In the genomic region with DNA sequence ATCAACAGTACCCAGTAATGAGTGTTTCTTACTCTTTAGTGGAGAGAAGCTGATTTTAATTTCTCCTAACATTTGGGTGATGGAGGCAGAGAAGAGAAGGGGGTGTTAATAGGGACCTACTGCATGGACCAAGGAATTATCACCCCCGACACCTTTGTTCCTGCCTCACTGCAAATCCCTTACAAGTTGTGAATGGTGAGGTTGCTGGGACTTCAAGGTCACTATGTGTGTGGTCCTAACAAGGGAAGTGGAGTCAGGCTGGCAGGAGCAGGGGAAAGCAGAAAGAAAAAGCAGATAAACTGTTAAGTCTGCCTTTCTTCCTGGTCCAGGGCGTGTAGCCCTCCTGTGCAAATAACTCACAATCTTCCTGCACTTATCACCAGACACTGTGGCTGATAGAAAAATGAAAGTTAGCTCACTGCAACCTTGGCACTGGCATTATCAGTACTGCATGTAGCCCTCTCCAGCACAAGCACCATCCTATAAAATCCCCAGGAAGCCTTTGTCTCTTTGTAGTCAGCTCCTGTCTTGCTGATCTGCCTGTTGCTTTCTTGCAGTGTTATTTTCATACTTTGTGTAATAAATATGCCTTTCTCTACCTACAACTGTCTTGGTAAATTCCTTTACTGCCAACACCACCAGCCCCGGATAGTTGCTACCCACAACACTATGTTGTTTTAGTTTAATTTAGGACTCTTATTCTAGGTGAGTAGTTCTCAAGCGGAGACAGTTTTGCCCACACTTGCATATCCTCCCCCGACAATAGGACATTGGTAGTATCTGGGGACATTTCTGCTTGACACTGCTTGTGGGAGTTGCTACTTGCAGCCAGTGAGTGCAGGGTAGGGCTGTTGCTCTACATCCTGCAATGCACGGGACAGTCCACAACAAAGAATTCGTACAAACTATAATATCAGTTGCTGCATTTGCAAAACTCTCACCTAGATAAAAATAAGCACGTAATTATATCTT, we compare ENCODE assay signal across 11 cellular contexts.
DNase-seq lines count a peak whose midpoint lies in the region; ATAC-seq and TF ChIP-seq lines count a peak whose summit lies in the region.
"Had no signal": no experiment of that assay in that cellular context is flagged by ENCODE, and none has a peak within 500 bp of the region (broad histone marks: within the 10 kb centered on the region; RNA-seq: fewer than 3 reads in every experiment).

No MANE protein-coding gene starts in this region.

- peak overlapping the region; percentile 39; the same call in 1 of the 2 replicates for H3K23ac ChIP-seq in IMR-90 (ENCODE audit: low read depth, low read length)

- no peak overlapping the region for H2AK9ac ChIP-seq in IMR-90 (replicated peaks; ENCODE audit: low read depth, low read length, poor library complexity)

- peak overlapping the region; percentile 58 for H3K14ac ChIP-seq in IMR-90 (replicated peaks; ENCODE audit: low read depth, low read length)

- no peak for TF ChIP-seq RAD21 in IMR-90 (IDR thresholded peaks at IDR 0.05; ENCODE audit: low read length)

- H3K4me3 ChIP-seq in IMR-90 (ENCODE audit: insufficient read depth, low read depth, low read length) (no peak overlapping the region), brain microvascular endothelial cell (ENCODE audit: low read depth, low read length) (no peak overlapping the region), spleen (no peak overlapping the region)

- no peak overlapping the region for H3K9ac ChIP-seq in IMR-90 (ENCODE audit: low read depth, low read length)

- peak overlapping the region; percentile 44 for H2BK120ac ChIP-seq in IMR-90 (ENCODE audit: low read depth, low read length)

- peak overlapping the region; percentile 58 for H4K5ac ChIP-seq in IMR-90 (ENCODE audit: low read depth, low read length)

- H4K8ac ChIP-seq in IMR-90 (ENCODE audit: low read depth in 2 of 2, low read length in 2 of 2), result peak overlapping the region in 1 of 2 experiments; percentile 60; a peak in 2 of 4 replicates

- peak overlapping the region; percentile 81 for H2AK5ac ChIP-seq in IMR-90 (ENCODE audit: low read depth, low read length)

- no peaks in the 10 kb centered on the region for H3K27me3 ChIP-seq in IMR-90 (ENCODE audit: control insufficient read depth, insufficient read depth, low read length)
- H3K27me3 ChIP-seq in brain microvascular endothelial cell (replicated peaks), result no peaks in the 10 kb centered on the region
- H3K27me3 ChIP-seq in layer of hippocampus (ENCODE audit: control insufficient read depth, insufficient read depth, low read length), result no peaks in the 10 kb centered on the region
- H3K27me3 ChIP-seq in spleen (replicated peaks in 1 of 7), result no peaks in the 10 kb centered on the region

- no peak for TF ChIP-seq POLR2A in IMR-90 (IDR thresholded peaks at IDR 0.05; ENCODE audit: low read depth, low read length)
- TF ChIP-seq POLR2A in spleen (IDR thresholded peaks at IDR 0.05), result no peak

- peak overlapping the region; percentile 7; the same call in 1 of the 2 replicates for H2BK20ac ChIP-seq in IMR-90 (ENCODE audit: low read depth, low read length)

- peak overlapping the region; percentile 28; the same call in 1 of the 3 replicates for H2BK15ac ChIP-seq in IMR-90 (ENCODE audit: low read depth, low read length)

- peak; percentile 13; the same call in 1 of the 2 replicates for ATAC-seq in IMR-90 (ENCODE audit: low read depth)
- ATAC-seq in HG03135 (IDR thresholded peaks at IDR 0.05; ENCODE audit: unreplicated experiment), result no peak
- no peak for ATAC-seq in HG03469 (IDR thresholded peaks at IDR 0.05; ENCODE audit: unreplicated experiment)

- in situ Hi-C loops in IMR-90 (cut with MboI; ENCODE audit: low sequenced_read_pairs), result no loop called here
- in situ Hi-C loops in brain microvascular endothelial cell (cut with HindIII; ENCODE audit: low pct_ligation_motif_present, low sequenced_read_pairs), result no loop called here

- peak overlapping the region; percentile 88 for H3K18ac ChIP-seq in IMR-90 (ENCODE audit: low read depth, low read length)

- H3K9me1 ChIP-seq in IMR-90 (ENCODE audit: insufficient read depth, low read length), result peaks cover 14% of the 10 kb centered on the region

- peak overlapping the region; percentile 42 for H2BK5ac ChIP-seq in IMR-90 (ENCODE audit: low read depth, low read length, poor library complexity, severe bottlenecking)

- POLR2A ChIA-PET in IMR-90 (lab: Charles Lee; ENCODE audit: unreplicated experiment), result no interaction called here

- H3K27ac ChIP-seq in IMR-90 (ENCODE audit: insufficient read depth, low read length) (peak overlapping the region; percentile 45; the same call in 1 of the 2 replicates), brain microvascular endothelial cell (peak overlapping the region; percentile 10), layer of hippocampus (ENCODE audit: low read depth, low read length) (peak overlapping the region; percentile 22), spleen (peak overlapping the region in 6 of 8 donors; percentile 15 to 67 (median 42))

- no CpG with 5 or more reads among the region's 8 CpGs for WGBS in IMR-90 (ENCODE audit: extremely low coverage in 2 of 2, insufficient read length in 1 of 2), 2 experiments
- WGBS in spleen, 5 donors, result 69 to 77% (median 73%) methylated on average over 8 of the region's 8 CpGs

- peaks cover 15% of the 10 kb centered on the region for H3K4me1 ChIP-seq in IMR-90 (ENCODE audit: control insufficient read depth, insufficient read depth, low read length)
- H3K4me1 ChIP-seq in spleen, result peaks cover 2 to 37% (median 8%) of the 10 kb centered on the region in 6 donors

- intact Hi-C loops in IMR-90 (cut with micrococcal nuclease) (no loop called here), spleen (cut with DNase I; ENCODE audit: low total_unique reads) (no loop called here)

- TF ChIP-seq CTCF in IMR-90 (conservative IDR thresholded peaks at IDR 0.05; ENCODE audit: low read depth, low read length) (no peak), brain microvascular endothelial cell (IDR thresholded peaks at IDR 0.05; ENCODE audit: low read depth, low read length, missing control alignments) (no peak), spleen (IDR thresholded peaks at IDR 0.05 in 8 of 11, conservative IDR thresholded peaks at IDR 0.05 in 3 of 11) (no peak)

- dilution Hi-C loops in IMR-90 (cut with HindIII; ENCODE audit: low sequenced_read_pairs, unreplicated experiment), result no loop called here

- H3K36me3 ChIP-seq in IMR-90 (ENCODE audit: control insufficient read depth, insufficient read depth, low read length), result peaks cover 6% of the 10 kb centered on the region
- no peaks in the 10 kb centered on the region for H3K36me3 ChIP-seq in brain microvascular endothelial cell (replicated peaks)
- peaks cover 0 to 28% (median 0%) of the 10 kb centered on the region in 6 donors for H3K36me3 ChIP-seq in spleen

- H3K79me1 ChIP-seq in IMR-90 (ENCODE audit: low read depth in 1 of 2, low read length in 2 of 2), result peaks cover 18 to 42% of the 10 kb centered on the region in 2 experiments

- no TSS peak for BruUV-seq in IMR-90 (replicated peaks; lab: Mats Ljungman, UMichigan)

- peak overlapping the region; percentile 38 for H3K4me2 ChIP-seq in IMR-90 (ENCODE audit: low read depth, low read length)

- H4K20me1 ChIP-seq in IMR-90 (ENCODE audit: insufficient read depth, low read length), result peaks cover 1% of the 10 kb centered on the region; the same call in 1 of the 2 replicates

- 0 out of 2 replicates have a peak overlapping the region, but pooled peaks have one; percentile 23 for H4K91ac ChIP-seq in IMR-90 (ENCODE audit: insufficient read depth, low read depth, low read length)

- CTCF ChIA-PET in IMR-90 (lab: Yijun Ruan, JAX), result no interaction called here

- peak overlapping the region; percentile 23 for H2AFZ ChIP-seq in IMR-90 (replicated peaks; ENCODE audit: low read length, poor library complexity)

- peak overlapping the region; percentile 60 for H3K4ac ChIP-seq in IMR-90 (ENCODE audit: low read depth, low read length)

- H3K9me3 ChIP-seq in IMR-90 (ENCODE audit: control insufficient read depth, insufficient read depth, low read length), result no peaks in the 10 kb centered on the region
- H3K9me3 ChIP-seq in spleen, result no peaks in the 10 kb centered on the region

- no peak overlapping the region for H3K56ac ChIP-seq in IMR-90 (ENCODE audit: extremely low read depth, insufficient read depth, low read length)

- DNase-seq in IMR-90, result peak; percentile 10
- DNase-seq in brain microvascular endothelial cell, result peak; percentile 25
- no peak for DNase-seq in spleen
- no peak for DNase-seq in NCI-H524 treated with DMSO at 0.1 percent for 48 hours (lab: John Stamatoyannopoulos, UW)
- no peak for DNase-seq in T-helper 1 cell
- DNase-seq: activated CD4-positive, alpha-beta T cell treated with anti-CD3 and anti-CD28 coated beads for 1 hour; NCI-H1092; stimulated activated CD4-positive, alpha-beta T cell treated with anti-CD3 and anti-CD28 coated beads, Interleukin-2, amount 100 ng/mL, for 24 hours had no signal

TF ChIP-seq in IMR-90, 13 proteins besides CTCF, POLR2A, EP300 and RAD21 (continues in another document):
- TF ChIP-seq RFX5 (IDR thresholded peaks at IDR 0.05; ENCODE audit: low read depth, low read length) (no peak), CEBPB (IDR thresholded peaks at IDR 0.05; ENCODE audit: low read depth, low read length) (no peak), MXI1 (IDR thresholded peaks at IDR 0.05; ENCODE audit: borderline replicate concordance, low read depth, low read length) (no peak), MAFK (IDR thresholded peaks at IDR 0.05; ENCODE audit: low read depth, low read length) (no peak), MAZ (IDR thresholded peaks at IDR 0.05; ENCODE audit: borderline replicate concordance, low read depth, low read length) (no peak), BHLHE40 (IDR thresholded peaks at IDR 0.05; ENCODE audit: low read depth, low read length) (no peak), CHD1 (IDR thresholded peaks at IDR 0.05; ENCODE audit: low read depth, low read length) (no peak), NFE2L2 (IDR thresholded peaks at IDR 0.05; ENCODE audit: low read depth, low read length) (no peak), FOS (IDR thresholded peaks at IDR 0.05; ENCODE audit: low read depth, low read length) (no peak), RCOR1 (IDR thresholded peaks at IDR 0.05; ENCODE audit: insufficient replicate concordance, low read length) (no peak)
- TF ChIP-seq, protein P1, sequence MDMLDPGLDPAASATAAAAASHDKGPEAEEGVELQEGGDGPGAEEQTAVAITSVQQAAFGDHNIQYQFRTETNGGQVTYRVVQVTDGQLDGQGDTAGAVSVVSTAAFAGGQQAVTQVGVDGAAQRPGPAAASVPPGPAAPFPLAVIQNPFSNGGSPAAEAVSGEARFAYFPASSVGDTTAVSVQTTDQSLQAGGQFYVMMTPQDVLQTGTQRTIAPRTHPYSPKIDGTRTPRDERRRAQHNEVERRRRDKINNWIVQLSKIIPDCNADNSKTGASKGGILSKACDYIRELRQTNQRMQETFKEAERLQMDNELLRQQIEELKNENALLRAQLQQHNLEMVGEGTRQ (IDR thresholded peaks at IDR 0.05; ENCODE audit: low read depth, low read length), result no peak

Comparison
In these comparisons a context has a peak if more than half of its experiments do, and no peak if none do; other contexts are left out.
1. DNase-seq: peak in IMR-90 (single experiment) and brain microvascular endothelial cell (single experiment); none in spleen (single experiment), NCI-H524 treated with DMSO at 0.1 percent for 48 hours (single experiment) and T-helper 1 cell (0 of 5).
2. Peak in every context shown above with its lines, with median percentiles within 50 percentile points of each other: H3K27ac ChIP-seq.